ENCODE assay signal across 15 cellular contexts in the genomic region with DNA sequence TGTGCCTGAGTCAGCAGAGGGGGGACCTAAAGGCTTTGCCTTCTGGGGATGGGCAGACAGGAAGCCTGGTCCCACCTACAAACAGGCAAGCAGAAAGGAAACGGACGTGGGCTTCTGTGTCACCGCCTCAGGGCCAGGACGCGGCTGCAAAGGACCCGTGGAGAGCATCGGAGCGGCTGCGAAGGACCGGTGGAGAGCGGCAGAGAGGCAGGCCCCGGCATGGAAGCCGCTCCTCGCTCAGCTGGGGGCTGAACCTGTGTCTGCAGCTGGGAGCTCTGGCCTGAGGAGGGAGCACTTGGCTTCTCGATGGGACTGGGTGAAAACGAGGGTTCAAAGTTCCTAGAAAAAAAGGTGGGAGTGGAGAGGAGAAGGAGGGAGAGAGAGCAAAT.
"Had no signal": no experiment of that assay in that cellular context is flagged by ENCODE, and none has a peak within 500 bp of the region (broad histone marks: within the 10 kb centered on the region; RNA-seq: fewer than 3 reads in every experiment).

No MANE protein-coding gene starts in this region.

- FAIRE-seq: astrocyte, endothelial cell of umbilical vein, small intestine had no signal

- H3K4me3 Mint-ChIP-seq: activated CD4-positive, alpha-beta T cell treated with anti-CD3 and anti-CD28 coated beads, Interleukin-2, amount 10 ng/mL, durations not matched to agents 7 days and 5 days; activated naive CD4-positive, alpha-beta T cell treated with anti-CD3 and anti-CD28 coated beads, Interleukin-2, amount 10 ng/mL, durations not matched to agents 7 days and 5 days; activated T-helper 1 cell treated with anti-CD3 and anti-CD28 coated beads, Interleukin-12 subunit alpha, Interleukin-12 subunit beta, Interleukin-2, Interleukin-4 antibody, amounts not matched to agents 30 ng/mL and 10 ng/mL and 1 ng/mL, durations not matched to agents 14 hours and 24 hours and 36 hours; mesothelial cell of epicardium had no signal

- H3K27ac ChIP-seq: esophagus squamous epithelium, lower lobe of right lung, transverse colon had no signal

- H3K4me3 ChIP-seq: esophagus squamous epithelium, lower lobe of right lung, transverse colon had no signal

- H3K4me1 ChIP-seq: esophagus squamous epithelium, lower lobe of right lung, transverse colon had no signal

- ATAC-seq: lower lobe of right lung had no signal

- H3K27ac Mint-ChIP-seq: activated CD4-positive, alpha-beta T cell treated with anti-CD3 and anti-CD28 coated beads, Interleukin-2, amount 10 ng/mL, durations not matched to agents 7 days and 5 days; activated naive CD4-positive, alpha-beta T cell treated with anti-CD3 and anti-CD28 coated beads, Interleukin-2, amount 10 ng/mL, durations not matched to agents 7 days and 5 days; activated T-helper 1 cell treated with anti-CD3 and anti-CD28 coated beads, Interleukin-12 subunit alpha, Interleukin-12 subunit beta, Interleukin-2, Interleukin-4 antibody, amounts not matched to agents 30 ng/mL and 10 ng/mL and 1 ng/mL, durations not matched to agents 14 hours and 24 hours and 36 hours; mesothelial cell of epicardium had no signal

- H3K27me3 ChIP-seq: transverse colon had no signal

- DNase-seq: activated CD4-positive, alpha-beta T cell treated with anti-CD3 and anti-CD28 coated beads, Interleukin-2, amount 10 ng/mL, durations not matched to agents 7 days and 5 days; activated naive CD4-positive, alpha-beta T cell treated with anti-CD3 and anti-CD28 coated beads, Interleukin-2, amount 10 ng/mL, durations not matched to agents 7 days and 5 days; esophagus squamous epithelium; hippocampal formation; lower lobe of right lung; small intestine; stimulated activated CD4-positive, alpha-beta T cell treated with anti-CD3 and anti-CD28 coated beads, Interleukin-4, amount 100 ng/mL, for 24 hours; stimulated activated naive CD4-positive, alpha-beta T cell; substantia nigra; SW 1271; transverse colon had no signal

- H3K27me3 Mint-ChIP-seq: activated CD4-positive, alpha-beta T cell treated with anti-CD3 and anti-CD28 coated beads, Interleukin-2, amount 10 ng/mL, durations not matched to agents 7 days and 5 days; activated naive CD4-positive, alpha-beta T cell treated with anti-CD3 and anti-CD28 coated beads, Interleukin-2, amount 10 ng/mL, durations not matched to agents 7 days and 5 days had no signal

- H3K36me3 ChIP-seq: esophagus squamous epithelium, lower lobe of right lung, transverse colon had no signal

- H3K4me1 Mint-ChIP-seq: activated CD4-positive, alpha-beta T cell treated with anti-CD3 and anti-CD28 coated beads, Interleukin-2, amount 10 ng/mL, durations not matched to agents 7 days and 5 days; activated naive CD4-positive, alpha-beta T cell treated with anti-CD3 and anti-CD28 coated beads, Interleukin-2, amount 10 ng/mL, durations not matched to agents 7 days and 5 days had no signal
